ENCODE assay signal across 25 cellular contexts in the genomic region with DNA sequence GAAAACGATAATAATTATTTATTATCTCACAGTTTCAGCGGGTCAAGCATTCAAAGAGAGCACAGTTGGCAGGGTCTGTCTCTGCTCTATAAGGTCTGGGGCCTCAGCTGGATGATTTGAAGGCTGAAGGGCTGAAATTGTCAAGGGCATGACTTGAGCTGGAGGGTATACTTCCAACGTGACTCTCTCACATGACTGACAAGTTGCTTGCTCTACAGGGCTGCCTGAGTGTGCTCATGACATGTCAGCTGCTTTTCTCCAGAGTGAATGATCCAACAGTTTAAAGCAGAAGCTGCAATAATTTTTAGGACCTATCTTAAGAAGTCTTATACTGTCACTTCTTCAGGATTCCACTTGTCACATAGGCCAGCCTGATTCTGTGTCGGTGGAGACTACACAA.
"Had no signal": no experiment of that assay in that cellular context is flagged by ENCODE, and none has a peak within 500 bp of the region (broad histone marks: within the 10 kb centered on the region; RNA-seq: fewer than 3 reads in every experiment).

No MANE protein-coding gene starts in this region.

- H3K9me3 ChIP-seq: mucosa of descending colon, psoas muscle, right lobe of liver, stomach, testis, thyroid gland, uterus had no signal

- H3K27ac ChIP-seq: parathyroid adenoma, psoas muscle, right lobe of liver, stomach, testis, thyroid gland, uterus had no signal

- ATAC-seq: naive thymus-derived CD4-positive, alpha-beta T cell; psoas muscle; right lobe of liver; stimulated activated naive B cell treated with anti-CD40 and anti-IgM and Interleukin-4, amounts not matched to agents 10 μg/mL and 1 μg/mL and 100 μg/mL, for 72 hours; stimulated activated naive CD8-positive, alpha-beta T cell treated with anti-CD3 and anti-CD28 coated beads, Interleukin-15, Interleukin-2, amounts not matched to agents 100 U/mL and 50 U/mL, for 24 hours had no signal

- H3K4me3 Mint-ChIP-seq: memory B cell; naive thymus-derived CD4-positive, alpha-beta T cell; natural killer cell treated with Interleukin-12 subunit alpha and Interleukin-12 subunit beta and Interleukin-15 and Interleukin-18, amount 100 ng/mL, for 72 hours; neural crest cell; stimulated activated naive B cell treated with anti-CD40 and anti-IgM and Interleukin-4, amounts not matched to agents 10 μg/mL and 1 μg/mL and 100 μg/mL, for 72 hours had no signal

- H3K4me1 ChIP-seq: parathyroid adenoma, psoas muscle, right lobe of liver, uterus had no signal

- H2AFZ ChIP-seq: parathyroid adenoma had no signal

- H3K9me3 Mint-ChIP-seq: memory B cell; naive thymus-derived CD4-positive, alpha-beta T cell; natural killer cell treated with Interleukin-12 subunit alpha and Interleukin-12 subunit beta and Interleukin-15 and Interleukin-18, amount 100 ng/mL, for 72 hours; neural crest cell; stimulated activated naive B cell treated with anti-CD40 and anti-IgM and Interleukin-4, amounts not matched to agents 10 μg/mL and 1 μg/mL and 100 μg/mL, for 72 hours had no signal

- H3K4me3 ChIP-seq: heart left ventricle, lung, mucosa of descending colon, psoas muscle, right lobe of liver, smooth muscle cell, stomach, testis, thyroid gland, uterus had no signal

- DNase-seq: heart left ventricle; islet precursor cell; midbrain; mucosa of descending colon; naive thymus-derived CD4-positive, alpha-beta T cell; nucleus accumbens; psoas muscle; right lobe of liver; stimulated activated CD4-positive, alpha-beta T cell treated with anti-CD3 and anti-CD28 coated beads, Interleukin-1b, Interleukin-23, amount 100 ng/mL, for 48 hours; stimulated activated CD4-positive, alpha-beta T cell treated with anti-CD3 and anti-CD28 coated beads, Interleukin-2, amount 100 ng/mL, for 48 hours; stimulated activated CD4-positive, alpha-beta T cell treated with anti-CD3 and anti-CD28 coated beads, Interleukin-4, amount 100 ng/mL, for 4 hours; stimulated activated CD8-positive, alpha-beta memory T cell treated with anti-CD3 and anti-CD28 coated beads, Interleukin-4, amount 100 ng/mL, for 48 hours; stimulated activated naive B cell treated with anti-CD40 and anti-IgM and Interleukin-4, amounts not matched to agents 10 μg/mL and 1 μg/mL and 100 μg/mL, for 72 hours; stimulated activated naive CD8-positive, alpha-beta T cell treated with anti-CD3 and anti-CD28 coated beads, Interleukin-15, Interleukin-2, amounts not matched to agents 100 U/mL and 50 U/mL, for 24 hours; stomach; testis; thyroid gland; trophoblast cell; uterus had no signal

- H3K4me2 ChIP-seq: smooth muscle cell had no signal

- H3K27me3 ChIP-seq: heart left ventricle, right lobe of liver, stomach, testis, thyroid gland, uterus had no signal

- H3K9ac ChIP-seq: parathyroid adenoma had no signal

- H3K4me1 Mint-ChIP-seq: memory B cell; neural crest cell; stimulated activated naive B cell treated with anti-CD40 and anti-IgM and Interleukin-4, amounts not matched to agents 10 μg/mL and 1 μg/mL and 100 μg/mL, for 72 hours had no signal

- H3K79me2 ChIP-seq: parathyroid adenoma had no signal

- H3K36me3 ChIP-seq: heart left ventricle, right lobe of liver, stomach, thyroid gland, uterus had no signal

- H3K36me3 Mint-ChIP-seq: memory B cell; natural killer cell treated with Interleukin-12 subunit alpha and Interleukin-12 subunit beta and Interleukin-15 and Interleukin-18, amount 100 ng/mL, for 72 hours; stimulated activated naive B cell treated with anti-CD40 and anti-IgM and Interleukin-4, amounts not matched to agents 10 μg/mL and 1 μg/mL and 100 μg/mL, for 72 hours had no signal

- H3K27ac Mint-ChIP-seq: memory B cell; naive thymus-derived CD4-positive, alpha-beta T cell; natural killer cell treated with Interleukin-12 subunit alpha and Interleukin-12 subunit beta and Interleukin-15 and Interleukin-18, amount 100 ng/mL, for 72 hours; stimulated activated naive B cell treated with anti-CD40 and anti-IgM and Interleukin-4, amounts not matched to agents 10 μg/mL and 1 μg/mL and 100 μg/mL, for 72 hours had no signal
